21 cellular contexts compared by ENCODE assay signal in the genomic region with DNA sequence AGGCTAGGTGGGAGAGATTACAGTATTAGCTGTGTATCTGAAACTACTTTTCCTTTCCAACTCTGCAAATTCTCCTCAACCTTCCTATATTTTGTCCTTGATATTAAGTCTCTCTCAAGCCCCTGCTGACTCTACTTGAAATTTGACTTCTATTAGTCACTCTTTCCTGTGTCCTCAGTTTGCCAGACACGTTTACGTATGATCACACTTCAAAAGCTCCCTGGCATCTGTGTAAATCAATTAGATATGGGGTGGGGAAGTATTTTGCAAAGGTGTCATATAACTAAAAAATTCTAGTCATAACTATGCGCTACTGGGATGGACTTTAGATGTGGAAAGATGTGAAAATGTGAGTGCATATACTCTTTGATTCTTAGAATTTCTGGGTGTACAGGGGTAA.
DNase-seq lines count a peak whose midpoint lies in the region; FAIRE-seq and TF ChIP-seq lines count a peak whose summit lies in the region.
"Had no signal": no experiment of that assay in that cellular context is flagged by ENCODE, and none has a peak within 500 bp of the region (broad histone marks: within the 10 kb centered on the region; RNA-seq: fewer than 3 reads in every experiment).

No MANE protein-coding gene starts in this region.

- DNase-seq in SJCRH30 (peak; percentile 80 to 96), astrocyte of the spinal cord (ENCODE audit: low read depth, low spot score) (peak; percentile 36), endothelial cell of umbilical vein (ENCODE audit: low read depth, low spot score) (peak; percentile 30), midbrain (lab: John Stamatoyannopoulos, UW) (no peak), endodermal cell (no peak), adrenal gland (no peak)
- DNase-seq: Caco-2; CD4-positive, CD25-positive, alpha-beta regulatory T cell; CD8-positive, alpha-beta T cell; DMS153; DND-41; GOT3 had no signal

- TF ChIP-seq POLR2A in endothelial cell of umbilical vein (IDR thresholded peaks at IDR 0.05; ENCODE audit: low read depth, low read length): no peak
- no peak for TF ChIP-seq POLR2A in adrenal gland (IDR thresholded peaks at IDR 0.05)

- H3K4me3 Mint-ChIP-seq in endodermal cell: no peak overlapping the region
- H3K4me3 Mint-ChIP-seq: B cell; CD4-positive, CD25-positive, alpha-beta regulatory T cell; CD8-positive, alpha-beta T cell had no signal

- H3K9me3 ChIP-seq in SJCRH30 (replicated peaks) (no peaks in the 10 kb centered on the region), endothelial cell of umbilical vein (replicated peaks; ENCODE audit: control insufficient read depth, insufficient read depth, low read length) (no peaks in the 10 kb centered on the region), endodermal cell (ENCODE audit: control insufficient read depth, low read length) (no peaks in the 10 kb centered on the region), adrenal gland (replicated peaks in 1 of 3) (no peaks in the 10 kb centered on the region)
- H3K9me3 ChIP-seq: BLaER1, Caco-2, HAP-1 had no signal

- dilution Hi-C loops in endothelial cell of umbilical vein (cut with MboI; ENCODE audit: extremely low pct_ligation_motif_present, low sequenced_read_pairs): no loop called here

- H3K9ac ChIP-seq in endothelial cell of umbilical vein (replicated peaks; ENCODE audit: extremely low read depth, insufficient read depth, low read length) (no peak overlapping the region), endodermal cell (ENCODE audit: extremely low read depth, low read length, poor library complexity, severe bottlenecking) (no peak overlapping the region)
- H3K9ac ChIP-seq: BLaER1 had no signal

- WGBS in endodermal cell (ENCODE audit: insufficient coverage in 1 of 2, insufficient read length in 1 of 2), 2 experiments: 93 to 100% methylated on average over 1 to 3 of the region's 3 CpGs
- 80 to 87% (median 82%) methylated on average over 3 of the region's 3 CpGs for WGBS in adrenal gland, 4 donors

- H3K4me3 ChIP-seq in SJCRH30 (peak overlapping the region; percentile 37), astrocyte of the spinal cord (ENCODE audit: low read depth, low read length) (no peak overlapping the region), endothelial cell of umbilical vein (replicated peaks in 1 of 3; ENCODE audit: insufficient read depth in 1 of 3, low read depth in 1 of 3, low read length in 3 of 3) (no peak overlapping the region), endodermal cell (ENCODE audit: low read length) (no peak overlapping the region), adrenal gland (no peak overlapping the region)
- H3K4me3 ChIP-seq: BLaER1, HAP-1 had no signal

- no peaks in the 10 kb centered on the region for H3K9me1 ChIP-seq in endothelial cell of umbilical vein (replicated peaks; ENCODE audit: control insufficient read depth, extremely low read depth, insufficient read depth, low read length)

- CTCF ChIA-PET in endothelial cell of umbilical vein (lab: Charles Lee): no interaction called here

- H3K4me1 ChIP-seq in SJCRH30 (peaks cover 42% of the 10 kb centered on the region), endothelial cell of umbilical vein (ENCODE audit: control insufficient read depth, extremely low read depth, insufficient read depth, low read length) (peaks cover 29% of the 10 kb centered on the region), endodermal cell (ENCODE audit: control insufficient read depth, insufficient read depth, low read length) (no peaks in the 10 kb centered on the region), adrenal gland (replicated peaks in 1 of 2) (no peaks in the 10 kb centered on the region)
- H3K4me1 ChIP-seq: BLaER1, Caco-2, HAP-1 had no signal

- no peaks in the 10 kb centered on the region for H3K36me3 ChIP-seq in SJCRH30
- H3K36me3 ChIP-seq in endothelial cell of umbilical vein (ENCODE audit: control insufficient read depth in 2 of 2, extremely low read depth in 1 of 2, insufficient read depth in 2 of 2, low read length in 2 of 2): no peaks in the 10 kb centered on the region
- H3K36me3 ChIP-seq in endodermal cell (ENCODE audit: control insufficient read depth, insufficient read depth, low read length): no peaks in the 10 kb centered on the region
- no peaks in the 10 kb centered on the region for H3K36me3 ChIP-seq in adrenal gland (replicated peaks in 1 of 2)
- H3K36me3 ChIP-seq: BLaER1, HAP-1 had no signal

- no peaks in the 10 kb centered on the region for H3K9me3 Mint-ChIP-seq in endodermal cell
- H3K9me3 Mint-ChIP-seq: CD8-positive, alpha-beta T cell had no signal

- no TSS peak for BruUV-seq in endothelial cell of umbilical vein (replicated peaks; lab: Mats Ljungman, UMichigan)

- H3K4me2 ChIP-seq in endothelial cell of umbilical vein (ENCODE audit: insufficient read depth, low read length): peak overlapping the region; percentile 25
- H3K4me2 ChIP-seq: BLaER1 had no signal

- H4K20me1 ChIP-seq in endothelial cell of umbilical vein (replicated peaks; ENCODE audit: control insufficient read depth, extremely low read depth, insufficient read depth, low read length): no peaks in the 10 kb centered on the region
- H4K20me1 ChIP-seq: BLaER1 had no signal

- in situ Hi-C loops in astrocyte of the spinal cord (cut with HindIII; ENCODE audit: low sequenced_read_pairs): no loop called here

- H3K36me3 Mint-ChIP-seq in endodermal cell (ENCODE audit: low read depth): no peaks in the 10 kb centered on the region
- H3K36me3 Mint-ChIP-seq: CD4-positive, CD25-positive, alpha-beta regulatory T cell; CD8-positive, alpha-beta T cell had no signal

- no peaks in the 10 kb centered on the region for H3K27me3 Mint-ChIP-seq in endodermal cell (ENCODE audit: insufficient read depth)
- H3K27me3 Mint-ChIP-seq: B cell; CD4-positive, CD25-positive, alpha-beta regulatory T cell had no signal

- no peak for FAIRE-seq in endothelial cell of umbilical vein (lab: Jason Lieb, UNC)
- FAIRE-seq: A204.1, G401.6, GM12892, H54 had no signal

- POLR2A ChIA-PET in endothelial cell of umbilical vein (lab: Charles Lee): no interaction called here

- H2AFZ ChIP-seq in endothelial cell of umbilical vein (ENCODE audit: low read depth, low read length): peak overlapping the region; percentile 24

- no peaks in the 10 kb centered on the region for H3K27me3 ChIP-seq in SJCRH30
- no peaks in the 10 kb centered on the region for H3K27me3 ChIP-seq in endothelial cell of umbilical vein (ENCODE audit: control insufficient read depth in 2 of 2, insufficient read depth in 2 of 2, low read length in 2 of 2)
- H3K27me3 ChIP-seq in endodermal cell (ENCODE audit: control insufficient read depth, insufficient read depth, low read length, poor library complexity, severe bottlenecking): no peaks in the 10 kb centered on the region
- H3K27me3 ChIP-seq in adrenal gland: no peaks in the 10 kb centered on the region
- H3K27me3 ChIP-seq: BLaER1 had no signal

- H3K79me2 ChIP-seq in endothelial cell of umbilical vein (ENCODE audit: control insufficient read depth, insufficient read depth, low read length): no peaks in the 10 kb centered on the region

- intact Hi-C loops in endothelial cell of umbilical vein (cut with micrococcal nuclease): no loop called here
- intact Hi-C loops in adrenal gland (cut with DNase I): no loop called here

- H3K4me1 Mint-ChIP-seq in endodermal cell: no peaks in the 10 kb centered on the region
- H3K4me1 Mint-ChIP-seq: B cell; CD4-positive, CD25-positive, alpha-beta regulatory T cell had no signal

- no peak for TF ChIP-seq CTCF in astrocyte of the spinal cord (IDR thresholded peaks at IDR 0.05; ENCODE audit: low read depth, low read length)
- TF ChIP-seq CTCF in endothelial cell of umbilical vein (IDR thresholded peaks at IDR 0.05; ENCODE audit: extremely low read depth in 1 of 2, insufficient read depth in 1 of 2, low read depth in 1 of 2, low read length in 2 of 2): no peak
- TF ChIP-seq CTCF in endodermal cell (conservative IDR thresholded peaks at IDR 0.05): no peak
- no peak for TF ChIP-seq CTCF in adrenal gland (IDR thresholded peaks at IDR 0.05)

- H3K27ac ChIP-seq in SJCRH30: peak overlapping the region; percentile 98
- no peak overlapping the region for H3K27ac ChIP-seq in endothelial cell of umbilical vein (ENCODE audit: insufficient read depth, low read depth, low read length)
- H3K27ac ChIP-seq in endodermal cell (ENCODE audit: low read depth, low read length): no peak overlapping the region
- H3K27ac ChIP-seq in adrenal gland: no peak overlapping the region
- H3K27ac ChIP-seq: 22Rv1, BLaER1, C4-2B had no signal

- no peak overlapping the region for H3K27ac Mint-ChIP-seq in endodermal cell
- H3K27ac Mint-ChIP-seq: B cell; CD4-positive, CD25-positive, alpha-beta regulatory T cell; CD8-positive, alpha-beta T cell had no signal

TF ChIP-seq in endothelial cell of umbilical vein, 7 proteins besides CTCF, POLR2A, EP300 and RAD21:
- TF ChIP-seq POLR2AphosphoS5 (IDR thresholded peaks at IDR 0.05; ENCODE audit: insufficient read depth, low read depth, low read length) (no peak), GATA2 (IDR thresholded peaks at IDR 0.05; ENCODE audit: insufficient read depth, insufficient read length, low read depth, low read length) (no peak), FOS (IDR thresholded peaks at IDR 0.05; ENCODE audit: borderline replicate concordance, insufficient read depth, low read length) (peak; percentile 37), MYC (IDR thresholded peaks at IDR 0.05; ENCODE audit: low read depth, low read length) (no peak), EZH2 (IDR thresholded peaks at IDR 0.05; ENCODE audit: borderline replicate concordance, low read depth, low read length, severe bottlenecking) (no peak), JUN (IDR thresholded peaks at IDR 0.05; ENCODE audit: borderline replicate concordance, insufficient read depth, insufficient read length, low read depth) (no peak)
- TF ChIP-seq, protein P1, sequence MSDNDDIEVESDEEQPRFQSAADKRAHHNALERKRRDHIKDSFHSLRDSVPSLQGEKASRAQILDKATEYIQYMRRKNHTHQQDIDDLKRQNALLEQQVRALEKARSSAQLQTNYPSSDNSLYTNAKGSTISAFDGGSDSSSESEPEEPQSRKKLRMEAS (IDR thresholded peaks at IDR 0.05; ENCODE audit: insufficient read depth, insufficient read length): no peak

Comparison
In these comparisons a context has a peak if more than half of its experiments do, and no peak if none do; other contexts are left out.
1. DNase-seq: peak in SJCRH30 (2 of 2), astrocyte of the spinal cord (single experiment) and endothelial cell of umbilical vein (single experiment); none in midbrain (single experiment), endodermal cell (single experiment) and adrenal gland (0 of 7).